Comparison of ENCODE assay signal across 22 cellular contexts in genomic region chr19:50547385-50548190, GRCh38. TPM values are rescaled to one million over a fixed set of nuclear protein-coding genes. Genes with fewer than 3 reads are reported as not detected.
DNase-seq lines count a peak whose midpoint lies in the region; ATAC-seq lines count a peak whose summit lies in the region.
"Had no signal": no experiment of that assay in that cellular context is flagged by ENCODE, and none has a peak within 500 bp of the region (broad histone marks: within the 10 kb centered on the region; RNA-seq: fewer than 3 reads in every experiment).

No MANE protein-coding gene starts in this region.

- in situ Hi-C loops in ACHN (cut with HindIII; ENCODE audit: low pct_ligation_motif_present, low pct_unique_long_range_greater_than_20kb, low sequenced_read_pairs): no loop called here

- ATAC-seq in GM18870 (IDR thresholded peaks at IDR 0.05; ENCODE audit: unreplicated experiment) (no peak), GM21423 (IDR thresholded peaks at IDR 0.05; ENCODE audit: unreplicated experiment) (no peak)
- ATAC-seq: activated naive CD4-positive, alpha-beta T cell treated with anti-CD3 and anti-CD28 coated beads, Interleukin-2, amount 50 U/mL, for 72 hours; body of pancreas; naive thymus-derived CD8-positive, alpha-beta T cell had no signal

- DNase-seq in DMS 273 (lab: John Stamatoyannopoulos, UW; ENCODE audit: unreplicated experiment) (peak; percentile 33), DMS 273 treated with DMSO at 0.1 percent for 48 hours (lab: John Stamatoyannopoulos, UW) (no peak), SK-N-DZ (ENCODE audit: low spot score) (peak; percentile 15), globus pallidus (ENCODE audit: low spot score) (peak; percentile 69), superior temporal gyrus (ENCODE audit: extremely low spot score) (peak; percentile 76), ACHN (no peak)
- DNase-seq: activated CD4-positive, CD25-positive, alpha-beta regulatory T cell treated with anti-CD3 and anti-CD28 coated beads, Interleukin-2, amount 50 U/mL, for 72 hours; body of pancreas; dermis blood vessel endothelial cell; GM23248; mammary epithelial cell; NCI-H187; NCI-H510A treated with DMSO at 0.1 percent for 48 hours; SIG-M5; stimulated activated CD4-positive, alpha-beta T cell treated with anti-CD3 and anti-CD28 coated beads, Interleukin-4, amount 100 ng/mL, for 4 hours; T1000 had no signal

RNA-seq across cellular contexts. Expression of gene LRRC4B, which starts 20.6 kb away (rescaled TPM):
- polyA plus RNA-seq in SK-N-DZ (2014; cell fraction: cytosol; rRNA removed): 14.7 and 22.2 TPM in 2 replicates
- polyA plus RNA-seq in SK-N-DZ (2014; cell fraction: nucleus; rRNA removed): 10.7 and 12.0 TPM in 2 replicates
- polyA plus RNA-seq: GM23248; mammary epithelial cell; naive thymus-derived CD8-positive, alpha-beta T cell had no signal

RNA-seq across cellular contexts. Expression of gene ASPDH, which starts 33.9 kb away (rescaled TPM):
- 11.3 and 21.1 TPM in 2 replicates for polyA plus RNA-seq in SK-N-DZ (2014; cell fraction: cytosol; rRNA removed)
- polyA plus RNA-seq in SK-N-DZ (2014; cell fraction: nucleus; rRNA removed): 12.2 and 15.6 TPM in 2 replicates
- polyA plus RNA-seq: esophagus, GM23248, mammary epithelial cell, smooth muscle cell had no signal

RNA-seq across cellular contexts. Expression of gene JOSD2, which starts 36.6 kb away (rescaled TPM):
- polyA plus RNA-seq in SK-N-DZ (2014; cell fraction: cytosol; rRNA removed): 7.6 and 9.2 TPM in 2 replicates
- 8.9 and 12.0 TPM in 2 replicates for polyA plus RNA-seq in SK-N-DZ (2014; cell fraction: nucleus; rRNA removed)

Comparison
In these comparisons a context has a peak if more than half of its experiments do, and no peak if none do; other contexts are left out.
1. DNase-seq: peak in DMS 273 (single experiment), SK-N-DZ (single experiment), globus pallidus (single experiment) and superior temporal gyrus (single experiment); none in DMS 273 treated with DMSO at 0.1 percent for 48 hours (single experiment) and ACHN (single experiment).